8 cellular contexts compared by ENCODE assay signal in the genomic region with DNA sequence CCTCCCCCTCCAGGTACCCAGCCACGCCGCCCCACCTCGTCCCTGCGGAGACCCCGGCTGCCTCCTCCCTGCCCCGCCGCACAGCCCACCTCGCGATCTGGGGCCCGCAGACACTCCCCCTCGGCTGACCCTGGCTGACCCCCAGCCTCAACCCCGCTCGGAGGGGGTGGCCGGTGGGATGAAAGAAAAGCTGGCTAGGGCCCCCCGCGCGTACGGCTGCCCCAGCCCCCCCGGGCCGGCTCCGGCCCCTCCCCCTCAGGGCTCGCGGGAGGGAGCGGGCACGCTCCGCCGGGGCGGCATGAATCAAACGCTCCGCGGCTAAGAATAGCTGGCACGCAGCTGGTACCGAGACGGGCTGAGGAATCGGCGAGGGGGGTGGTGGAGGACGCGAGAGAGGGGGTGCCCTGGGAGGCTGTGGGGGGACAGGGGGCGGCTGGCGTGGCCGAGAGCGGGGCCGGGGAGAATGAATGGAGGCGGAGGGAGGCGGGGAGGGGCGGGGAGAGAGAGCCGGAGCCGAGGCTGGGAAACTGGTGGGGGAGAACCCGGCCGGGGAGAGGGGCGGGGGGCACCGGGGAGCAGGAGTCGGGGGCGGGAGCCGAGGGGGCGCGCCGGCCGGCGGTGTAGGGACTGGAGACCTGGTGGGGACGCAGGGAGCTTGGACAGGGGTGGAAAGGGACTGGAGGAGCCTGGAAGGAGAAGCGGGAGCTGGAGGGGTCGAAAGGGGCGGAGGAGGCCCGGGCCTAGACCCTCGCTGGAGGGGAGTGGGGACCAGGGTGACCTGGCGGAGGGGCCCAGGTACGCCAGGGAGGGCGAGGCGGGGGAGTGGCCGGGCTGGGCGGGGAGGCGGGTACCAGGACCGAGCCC. TPM values are rescaled to one million over a fixed set of nuclear protein-coding genes. Genes with fewer than 3 reads are reported as not detected.
DNase-seq lines count a peak whose midpoint lies in the region; ATAC-seq and TF ChIP-seq lines count a peak whose summit lies in the region.
"Had no signal": no experiment of that assay in that cellular context is flagged by ENCODE, and none has a peak within 500 bp of the region (broad histone marks: within the 10 kb centered on the region; RNA-seq: fewer than 3 reads in every experiment).

No MANE protein-coding gene starts in this region.

- H3K27me3 ChIP-seq in H7 (ENCODE audit: control insufficient read depth, insufficient read depth, low read length) (peaks cover 61% of the 10 kb centered on the region), WERI-Rb-1 (ENCODE audit: insufficient read depth, low read depth, severe bottlenecking) (peaks cover 8% of the 10 kb centered on the region)

- H3K4me3 ChIP-seq in H7 (ENCODE audit: insufficient read depth, low read depth, low read length) (peak overlapping the region; percentile 52), WERI-Rb-1 (ENCODE audit: low read depth, low read length) (peak overlapping the region; percentile 46), skin epidermis (peak overlapping the region; percentile 9 to 41 (median 30))
- H3K4me3 ChIP-seq: PC-9 had no signal

- no peaks in the 10 kb centered on the region for H3K36me3 ChIP-seq in H7 (replicated peaks; ENCODE audit: control insufficient read depth, insufficient read depth, low read length)
- no peaks in the 10 kb centered on the region for H3K36me3 ChIP-seq in WERI-Rb-1

- TF ChIP-seq CTCF in WERI-Rb-1 (IDR thresholded peaks at IDR 0.05; ENCODE audit: low read depth, low read length): no peak

- ATAC-seq in left ventricle myocardium superior: peak; percentile 8

- H3K9me3 ChIP-seq in WERI-Rb-1 (ENCODE audit: severe bottlenecking): no peaks in the 10 kb centered on the region

- H3K27ac ChIP-seq in WERI-Rb-1 (no peak overlapping the region), skin epidermis (peak overlapping the region in 3 of 21 experiments; percentile 52 to 65 (median 62))
- H3K27ac ChIP-seq: PC-9 had no signal

- DNase-seq in H7: peak; percentile 91
- DNase-seq in WERI-Rb-1: no peak
- DNase-seq in left ventricle myocardium superior: no peak
- DNase-seq in DMS53 (lab: John Stamatoyannopoulos, UW): no peak
- no peak for DNase-seq in DMS 273 (lab: John Stamatoyannopoulos, UW; ENCODE audit: unreplicated experiment)
- DNase-seq in NCI-H128 (lab: John Stamatoyannopoulos, UW; ENCODE audit: unreplicated experiment): no peak
- DNase-seq: PC-9 had no signal

- intact Hi-C loops in left ventricle myocardium superior (cut with micrococcal nuclease): no loop called here

RNA-seq across cellular contexts. Expression of gene SHANK1, which starts 1.1 kb away (rescaled TPM):
- total RNA-seq in H7 (2014; rRNA removed; shearing (Covaris generic)): 0.35 and 0.67 TPM in 2 replicates
- 0.32 TPM for total RNA-seq in left ventricle myocardium superior
- total RNA-seq: PC-9 had no signal

RNA-seq across cellular contexts. Expression of gene CLEC11A, which starts 4.7 kb away (rescaled TPM):
- total RNA-seq in H7 (2014; rRNA removed; shearing (Covaris generic)): 4.7 and 7.1 TPM in 2 replicates
- total RNA-seq in left ventricle myocardium superior: 2.9 TPM
- total RNA-seq: PC-9 had no signal

RNA-seq across cellular contexts. Expression of gene GPR32, which starts 51.8 kb away (rescaled TPM):
- total RNA-seq in H7 (2014; rRNA removed; shearing (Covaris generic)): not detected in 2 replicates
- total RNA-seq in left ventricle myocardium superior: not detected
- total RNA-seq: PC-9 had no signal
